In the genomic region with DNA sequence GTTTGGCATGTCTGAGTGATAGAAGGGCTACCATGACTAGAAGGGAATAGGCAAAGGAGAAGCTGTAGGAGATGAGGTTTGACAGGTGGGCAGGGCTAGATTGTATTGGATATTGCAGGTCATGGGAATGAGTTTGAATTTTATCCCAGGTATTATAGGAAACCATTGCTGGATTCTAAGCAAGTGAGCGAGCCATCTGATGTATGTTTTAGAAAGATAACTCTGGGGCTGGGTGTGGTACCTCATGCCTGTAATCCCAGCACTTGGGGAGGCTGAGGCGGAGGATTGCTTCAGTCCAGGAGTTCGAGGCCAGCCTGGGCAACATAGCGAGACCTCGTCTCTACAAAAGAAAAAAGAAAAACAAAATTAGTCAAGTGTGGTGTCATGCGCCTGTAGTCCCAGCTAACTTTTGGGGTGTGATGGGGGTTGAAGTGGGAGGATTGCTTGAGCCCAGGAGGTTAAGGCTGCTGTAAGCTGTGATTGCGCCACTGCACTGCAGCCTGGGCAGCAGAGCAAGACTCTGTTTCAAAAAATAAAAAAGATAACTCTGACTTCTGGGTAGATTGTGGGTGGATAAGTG, we compare ENCODE assay signal across 21 cellular contexts. TPM values are rescaled to one million over a fixed set of nuclear protein-coding genes. Genes with fewer than 3 reads are reported as not detected.
DNase-seq lines count a peak whose midpoint lies in the region; ATAC-seq and TF ChIP-seq lines count a peak whose summit lies in the region.
"Had no signal": no experiment of that assay in that cellular context is flagged by ENCODE, and none has a peak within 500 bp of the region (broad histone marks: within the 10 kb centered on the region; RNA-seq: fewer than 3 reads in every experiment).

No MANE protein-coding gene starts in this region.

- ATAC-seq in stimulated activated naive CD8-positive, alpha-beta T cell treated with anti-CD3 and anti-CD28 coated beads, Interleukin-15, Interleukin-2, amounts not matched to agents 100 U/mL and 50 U/mL, for 24 hours = no peak
- ATAC-seq in gastroesophageal sphincter (no peak), GM18861 (IDR thresholded peaks at IDR 0.05; ENCODE audit: unreplicated experiment) (no peak)
- ATAC-seq: pancreas had no signal

- H3K36me3 ChIP-seq in gastroesophageal sphincter = peaks cover 0 to 87% of the 10 kb centered on the region in 2 donors
- H3K36me3 ChIP-seq: pancreas had no signal

- H3K9me3 ChIP-seq in gastroesophageal sphincter = no peaks in the 10 kb centered on the region
- H3K9me3 ChIP-seq: Caco-2, pancreas, sigmoid colon had no signal

- H3K4me1 Mint-ChIP-seq in stimulated activated naive CD8-positive, alpha-beta T cell treated with anti-CD3 and anti-CD28 coated beads, Interleukin-15, Interleukin-2, amounts not matched to agents 100 ng/mL and 50 ng/mL, for 24 hours (ENCODE audit: low read depth) = peaks cover 73% of the 10 kb centered on the region
- H3K4me1 Mint-ChIP-seq in activated CD4-positive, alpha-beta memory T cell treated with anti-CD3 and anti-CD28 coated beads, Interleukin-2, amount 10 ng/mL, durations not matched to agents 7 days and 5 days = peaks cover 55% of the 10 kb centered on the region

- no peaks in the 10 kb centered on the region for H3K4me1 ChIP-seq in gastroesophageal sphincter
- H3K4me1 ChIP-seq: Caco-2, pancreas had no signal

- H3K4me3 Mint-ChIP-seq in stimulated activated naive CD8-positive, alpha-beta T cell treated with anti-CD3 and anti-CD28 coated beads, Interleukin-15, Interleukin-2, amounts not matched to agents 100 ng/mL and 50 ng/mL, for 24 hours = peak overlapping the region; percentile 27
- no peak overlapping the region for H3K4me3 Mint-ChIP-seq in activated CD4-positive, alpha-beta memory T cell treated with anti-CD3 and anti-CD28 coated beads, Interleukin-2, amount 10 ng/mL, durations not matched to agents 7 days and 5 days

- no peak overlapping the region for H3K4me3 ChIP-seq in gastroesophageal sphincter
- H3K4me3 ChIP-seq: hepatocyte, lung, pancreas, sigmoid colon had no signal

- POLR2A ChIA-PET in activated CD4-positive, alpha-beta memory T cell treated with anti-CD3 and anti-CD28 coated beads, Interleukin-2, amount 10 ng/mL, durations not matched to agents 7 days and 5 days (lab: Charles Lee) = interaction anchor here (1.1 to 1.5 kb wide), 3 partner anchors 9 to 16 kb away, joined by 3 to 4 read pairs (median 4); no protein-coding TSS in a partner anchor

- DNase-seq in stimulated activated naive CD8-positive, alpha-beta T cell treated with anti-CD3 and anti-CD28 coated beads, Interleukin-15, Interleukin-2, amounts not matched to agents 100 U/mL and 50 U/mL, for 24 hours = no peak
- DNase-seq in activated CD4-positive, alpha-beta memory T cell treated with anti-CD3 and anti-CD28 coated beads, Interleukin-2, amount 10 ng/mL, durations not matched to agents 7 days and 5 days = no peak
- DNase-seq in erythroblast (lab: John Stamatoyannopoulos, UW) (peak; percentile 56 to 61), DMS 273 (lab: John Stamatoyannopoulos, UW; ENCODE audit: unreplicated experiment) (no peak), NCI-H1694 treated with DMSO at 0.1 percent for 48 hours (lab: John Stamatoyannopoulos, UW) (no peak)
- DNase-seq: Caco-2; cortex of kidney; EL; islet precursor cell; NCI-H2171; NCI-H526 treated with DMSO at 0.1 percent for 48 hours; pancreas; SHP77; sigmoid colon; stimulated activated naive CD4-positive, alpha-beta T cell treated with Interleukin-2 at 50 U/mL for 16 hours; trophoblast cell had no signal

- H3K27ac Mint-ChIP-seq in stimulated activated naive CD8-positive, alpha-beta T cell treated with anti-CD3 and anti-CD28 coated beads, Interleukin-15, Interleukin-2, amounts not matched to agents 100 ng/mL and 50 ng/mL, for 24 hours = peak overlapping the region; percentile 76
- peak overlapping the region; percentile 28 for H3K27ac Mint-ChIP-seq in activated CD4-positive, alpha-beta memory T cell treated with anti-CD3 and anti-CD28 coated beads, Interleukin-2, amount 10 ng/mL, durations not matched to agents 7 days and 5 days

- no peaks in the 10 kb centered on the region for H3K27me3 ChIP-seq in gastroesophageal sphincter
- H3K27me3 ChIP-seq: hepatocyte, pancreas, sigmoid colon had no signal

- TF ChIP-seq EP300 in gastroesophageal sphincter (IDR thresholded peaks at IDR 0.05) = no peak

- WGBS in gastroesophageal sphincter (ENCODE audit: low coverage in 1 of 2), 2 donors = 93 to 95% methylated on average over 6 of the region's 7 CpGs

- H3K27ac ChIP-seq in gastroesophageal sphincter = no peak overlapping the region
- H3K27ac ChIP-seq: hepatocyte, pancreas, sigmoid colon had no signal

- peaks cover 88% of the 10 kb centered on the region for H3K36me3 Mint-ChIP-seq in stimulated activated naive CD8-positive, alpha-beta T cell treated with anti-CD3 and anti-CD28 coated beads, Interleukin-15, Interleukin-2, amounts not matched to agents 100 ng/mL and 50 ng/mL, for 24 hours (ENCODE audit: low read depth)
- H3K36me3 Mint-ChIP-seq in activated CD4-positive, alpha-beta memory T cell treated with anti-CD3 and anti-CD28 coated beads, Interleukin-2, amount 10 ng/mL, durations not matched to agents 7 days and 5 days (ENCODE audit: low read depth) = peaks cover 77% of the 10 kb centered on the region

- no peaks in the 10 kb centered on the region for H3K27me3 Mint-ChIP-seq in stimulated activated naive CD8-positive, alpha-beta T cell treated with anti-CD3 and anti-CD28 coated beads, Interleukin-15, Interleukin-2, amounts not matched to agents 100 ng/mL and 50 ng/mL, for 24 hours
- no peaks in the 10 kb centered on the region for H3K27me3 Mint-ChIP-seq in activated CD4-positive, alpha-beta memory T cell treated with anti-CD3 and anti-CD28 coated beads, Interleukin-2, amount 10 ng/mL, durations not matched to agents 7 days and 5 days

- CTCF ChIA-PET in activated CD4-positive, alpha-beta memory T cell treated with anti-CD3 and anti-CD28 coated beads, Interleukin-2, amount 10 ng/mL, durations not matched to agents 7 days and 5 days (lab: Charles Lee) = no interaction called here

- TF ChIP-seq POLR2A in erythroblast (IDR thresholded peaks at IDR 0.05; ENCODE audit: low read length) = no peak
- no peak for TF ChIP-seq POLR2A in gastroesophageal sphincter (IDR thresholded peaks at IDR 0.05)

- no peaks in the 10 kb centered on the region for H3K9me3 Mint-ChIP-seq in stimulated activated naive CD8-positive, alpha-beta T cell treated with anti-CD3 and anti-CD28 coated beads, Interleukin-15, Interleukin-2, amounts not matched to agents 100 ng/mL and 50 ng/mL, for 24 hours
- H3K9me3 Mint-ChIP-seq in activated CD4-positive, alpha-beta memory T cell treated with anti-CD3 and anti-CD28 coated beads, Interleukin-2, amount 10 ng/mL, durations not matched to agents 7 days and 5 days = no peaks in the 10 kb centered on the region

- no peak for TF ChIP-seq CTCF in gastroesophageal sphincter (IDR thresholded peaks at IDR 0.05)

RNA-seq across cellular contexts. Expression of a gene that starts 16.9 kb away (rescaled TPM):
- total RNA-seq in activated CD4-positive, alpha-beta memory T cell treated with anti-CD3 and anti-CD28 coated beads, Interleukin-2, amount 10 ng/mL, durations not matched to agents 7 days and 5 days = 100 to 1,000 TPM; 204 to 213 TPM
- 10 to 100 TPM; 26.9 to 33.5 (median 28.8) TPM for total RNA-seq in gastroesophageal sphincter

RNA-seq across cellular contexts. Expression of a gene that starts 23.0 kb away (rescaled TPM):
- total RNA-seq in activated CD4-positive, alpha-beta memory T cell treated with anti-CD3 and anti-CD28 coated beads, Interleukin-2, amount 10 ng/mL, durations not matched to agents 7 days and 5 days = 10 to 100 TPM; 16.0 to 16.4 TPM
- total RNA-seq in gastroesophageal sphincter = 10 to 100 TPM in 3 of 4 donors, 1 to 10 TPM in 1; 6.8 to 16.5 (median 13.8) TPM

Comparison
In these comparisons a context has a peak if more than half of its experiments do, and no peak if none do; other contexts are left out.
1. DNase-seq: peak in erythroblast (2 of 2); none in stimulated activated naive CD8-positive, alpha-beta T cell treated with anti-CD3 and anti-CD28 coated beads, Interleukin-15, Interleukin-2, amounts not matched to agents 100 U/mL and 50 U/mL, for 24 hours (single experiment), activated CD4-positive, alpha-beta memory T cell treated with anti-CD3 and anti-CD28 coated beads, Interleukin-2, amount 10 ng/mL, durations not matched to agents 7 days and 5 days (single experiment), DMS 273 (single experiment) and NCI-H1694 treated with DMSO at 0.1 percent for 48 hours (single experiment).
2. RNA of a gene that starts 16.9 kb away (total RNA-seq): 204 to 213 TPM in activated CD4-positive, alpha-beta memory T cell treated with anti-CD3 and anti-CD28 coated beads, Interleukin-2, amount 10 ng/mL, durations not matched to agents 7 days and 5 days; 26.9 to 33.5 TPM in gastroesophageal sphincter; every median in the first group is over 4 times any median in the second.